Comparison of ENCODE assay signal across 7 cellular contexts in the genomic region with DNA sequence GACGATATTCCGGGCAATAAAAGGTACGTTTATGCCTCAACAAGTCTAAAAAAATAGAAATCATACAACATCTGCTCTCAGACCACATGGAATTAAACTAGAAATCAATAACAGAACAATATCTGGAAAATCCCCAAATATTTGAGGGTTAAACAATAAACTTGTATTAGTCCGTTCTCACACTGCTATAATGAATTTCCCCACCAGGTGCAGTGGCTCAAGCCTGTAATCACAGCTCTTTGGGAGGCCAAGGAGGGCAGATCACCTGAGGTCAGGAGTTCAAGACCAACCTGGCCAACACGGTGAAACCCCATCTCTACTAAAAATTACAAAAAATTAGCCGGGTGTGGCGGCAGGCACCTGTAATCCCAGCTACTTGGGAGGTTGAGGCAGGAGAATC. TPM values are rescaled to one million over a fixed set of nuclear protein-coding genes. Genes with fewer than 3 reads are reported as not detected.
A peak's percentile ranks its signal among the peaks of the same experiment; 100 is the strongest.
DNase-seq lines count a peak whose midpoint lies in the region; ATAC-seq and TF ChIP-seq lines count a peak whose summit lies in the region.
"Not testable (repeated sequence)": the region's sequence is repeated elsewhere in the genome, so short reads cannot be mapped to it uniquely, and the experiment has no call there.

No MANE protein-coding gene starts in this region.

- not testable (repeated sequence) for H3K36me3 ChIP-seq in KMS-11 (ENCODE audit: insufficient read depth)

- TF ChIP-seq CTCF in GM12872 (IDR thresholded peaks at IDR 0.05; ENCODE audit: insufficient read depth, low read depth, low read length) (0 out of 3 replicates have a peak, but pooled peaks have one; percentile 10), KMS-11 (conservative IDR thresholded peaks at IDR 0.05; ENCODE audit: low read depth, low read length) (peak; percentile 14; the same call in 1 of the 2 replicates), mesothelial cell of epicardium (IDR thresholded peaks at IDR 0.05; ENCODE audit: unreplicated experiment) (peak; percentile 25)

- ATAC-seq in T-cell (replicated peaks in 1 of 4); activated T-cell treated with anti-CD3 and anti-CD28 coated beads, Interleukin-2, amount 50 U/mL, for 72 hours (replicated peaks in 1 of 2); stimulated activated naive B cell treated with anti-CD40 and anti-IgM and Interleukin-4, amounts not matched to agents 10 μg/mL and 1 μg/mL and 100 μg/mL, for 72 hours (replicated peaks): not testable (repeated sequence)

- not testable (repeated sequence) for H2AFZ ChIP-seq in KMS-11 (ENCODE audit: low read depth)

- POLR2A ChIA-PET in T-cell (lab: Charles Lee), result not testable (repeated sequence)

- not testable (repeated sequence) for H3K9ac ChIP-seq in KMS-11

- not testable (repeated sequence) for H3K36me3 Mint-ChIP-seq in T-cell; activated T-cell treated with anti-CD3 and anti-CD28 coated beads, Interleukin-2, amount 50 U/mL, for 72 hours (ENCODE audit: insufficient read depth in 2 of 2); activated naive CD8-positive, alpha-beta T cell treated with anti-CD3 and anti-CD28 coated beads for 36 hours; mesothelial cell of epicardium; stimulated activated naive B cell treated with anti-CD40 and anti-IgM and Interleukin-4, amounts not matched to agents 10 μg/mL and 1 μg/mL and 100 μg/mL, for 72 hours

- not testable (repeated sequence) for H3K27ac ChIP-seq in KMS-11

- H3K4me3 ChIP-seq in KMS-11 (IDR thresholded peaks at IDR 0.05; ENCODE audit: insufficient read depth, low read depth, low read length), result not testable (repeated sequence)

- not testable (repeated sequence) for H3K9me3 Mint-ChIP-seq in T-cell; activated T-cell treated with anti-CD3 and anti-CD28 coated beads, Interleukin-2, amount 50 U/mL, for 72 hours; mesothelial cell of epicardium; stimulated activated naive B cell treated with anti-CD40 and anti-IgM and Interleukin-4, amounts not matched to agents 10 μg/mL and 1 μg/mL and 100 μg/mL, for 72 hours
- H3K9me3 Mint-ChIP-seq in activated naive CD8-positive, alpha-beta T cell treated with anti-CD3 and anti-CD28 coated beads for 36 hours, result peaks cover 11% of the 10 kb centered on the region

- not testable (repeated sequence) for H4K20me1 ChIP-seq in KMS-11 (ENCODE audit: insufficient read depth)

- peak overlapping the region; percentile 76 to 81 for H3K27ac Mint-ChIP-seq in T-cell
- H3K27ac Mint-ChIP-seq in activated T-cell treated with anti-CD3 and anti-CD28 coated beads, Interleukin-2, amount 50 U/mL, for 72 hours, result peak overlapping the region; percentile 26
- peak overlapping the region; percentile 83 for H3K27ac Mint-ChIP-seq in activated naive CD8-positive, alpha-beta T cell treated with anti-CD3 and anti-CD28 coated beads for 36 hours
- not testable (repeated sequence) for H3K27ac Mint-ChIP-seq in mesothelial cell of epicardium
- H3K27ac Mint-ChIP-seq in stimulated activated naive B cell treated with anti-CD40 and anti-IgM and Interleukin-4, amounts not matched to agents 10 μg/mL and 1 μg/mL and 100 μg/mL, for 72 hours, result peak overlapping the region; percentile 54

- H3K4me1 Mint-ChIP-seq in T-cell, result peaks cover 24 to 42% (median 28%) of the 10 kb centered on the region in 3 donors
- H3K4me1 Mint-ChIP-seq in activated T-cell treated with anti-CD3 and anti-CD28 coated beads, Interleukin-2, amount 50 U/mL, for 72 hours (ENCODE audit: low read depth), result peaks cover 33% of the 10 kb centered on the region
- H3K4me1 Mint-ChIP-seq in activated naive CD8-positive, alpha-beta T cell treated with anti-CD3 and anti-CD28 coated beads for 36 hours, result peaks cover 25% of the 10 kb centered on the region
- not testable (repeated sequence) for H3K4me1 Mint-ChIP-seq in mesothelial cell of epicardium
- H3K4me1 Mint-ChIP-seq in stimulated activated naive B cell treated with anti-CD40 and anti-IgM and Interleukin-4, amounts not matched to agents 10 μg/mL and 1 μg/mL and 100 μg/mL, for 72 hours, result peaks cover 11 to 12% of the 10 kb centered on the region in 2 donors

- peaks cover 14% of the 10 kb centered on the region; the same call in 1 of the 2 replicates for H3K27me3 ChIP-seq in KMS-11 (ENCODE audit: insufficient read depth, low read depth)

- not testable (repeated sequence) for H3K79me2 ChIP-seq in KMS-11 (ENCODE audit: insufficient read depth, low read depth)

- not testable (repeated sequence) for DNase-seq in T-cell; activated T-cell treated with anti-CD3 and anti-CD28 coated beads, Interleukin-2, amount 50 U/mL, for 72 hours; activated naive CD8-positive, alpha-beta T cell treated with anti-CD3 and anti-CD28 coated beads for 36 hours; mesothelial cell of epicardium (ENCODE audit: low spot score in 2 of 2, unreplicated experiment in 2 of 2); stimulated activated naive B cell treated with anti-CD40 and anti-IgM and Interleukin-4, amounts not matched to agents 10 μg/mL and 1 μg/mL and 100 μg/mL, for 72 hours

- peak overlapping the region in 1 of 3 donors; percentile 35 for H3K4me3 Mint-ChIP-seq in T-cell
- peak overlapping the region in 1 of 2 donors; percentile 63 for H3K4me3 Mint-ChIP-seq in activated T-cell treated with anti-CD3 and anti-CD28 coated beads, Interleukin-2, amount 50 U/mL, for 72 hours
- peak overlapping the region; percentile 42 for H3K4me3 Mint-ChIP-seq in activated naive CD8-positive, alpha-beta T cell treated with anti-CD3 and anti-CD28 coated beads for 36 hours
- not testable (repeated sequence) for H3K4me3 Mint-ChIP-seq in mesothelial cell of epicardium; stimulated activated naive B cell treated with anti-CD40 and anti-IgM and Interleukin-4, amounts not matched to agents 10 μg/mL and 1 μg/mL and 100 μg/mL, for 72 hours

- CTCF ChIA-PET in T-cell (lab: Charles Lee), result not testable (repeated sequence)

- not testable (repeated sequence) for H3K4me2 ChIP-seq in KMS-11

- H3K4me1 ChIP-seq in KMS-11 (ENCODE audit: low read depth, poor library complexity, severe bottlenecking), result not testable (repeated sequence)

- not testable (repeated sequence) for H3K27me3 Mint-ChIP-seq in T-cell; activated T-cell treated with anti-CD3 and anti-CD28 coated beads, Interleukin-2, amount 50 U/mL, for 72 hours (ENCODE audit: low read depth); activated naive CD8-positive, alpha-beta T cell treated with anti-CD3 and anti-CD28 coated beads for 36 hours; mesothelial cell of epicardium (ENCODE audit: low read depth)
- peaks cover 7 to 15% of the 10 kb centered on the region in 2 donors for H3K27me3 Mint-ChIP-seq in stimulated activated naive B cell treated with anti-CD40 and anti-IgM and Interleukin-4, amounts not matched to agents 10 μg/mL and 1 μg/mL and 100 μg/mL, for 72 hours

RNA-seq across cellular contexts. Expression of a gene that starts 49.2 kb away (rescaled TPM):
- total RNA-seq in T-cell (10 to 100 TPM; 40.3 to 75.3 (median 68.4) TPM), mesothelial cell of epicardium (164 to 169 TPM (median 164 TPM) in 3 replicates)
- 10 to 100 TPM; 63.1 to 84.8 TPM for total RNA-seq in activated T-cell treated with anti-CD3 and anti-CD28 coated beads, Interleukin-2, amount 50 U/mL, for 72 hours
- 10 to 100 TPM; 83.7 to 86.3 TPM for total RNA-seq in activated naive CD8-positive, alpha-beta T cell treated with anti-CD3 and anti-CD28 coated beads for 36 hours
